ENCODE assay signal across 8 cellular contexts in the genomic region with DNA sequence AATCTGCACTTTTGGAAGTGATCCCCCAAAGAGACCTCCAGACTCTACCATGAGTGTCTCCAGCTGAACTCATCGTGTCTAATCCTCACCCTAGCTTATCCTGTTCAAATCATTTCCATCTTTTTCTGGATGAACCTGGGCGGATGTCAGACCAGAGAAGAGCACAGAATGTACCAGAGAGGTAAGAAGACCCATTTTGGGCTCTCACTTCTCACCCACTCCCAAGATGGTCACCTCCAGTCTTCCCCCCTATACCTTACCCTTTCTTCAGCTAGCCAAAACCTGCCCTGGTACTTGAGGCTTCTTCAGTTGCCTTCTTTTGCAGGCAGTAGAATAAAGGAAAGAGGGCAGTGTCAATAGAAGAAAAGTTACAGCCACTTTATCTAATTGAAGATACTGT. TPM values are rescaled to one million over a fixed set of nuclear protein-coding genes. Genes with fewer than 3 reads are reported as not detected.
DNase-seq lines count a peak whose midpoint lies in the region; ATAC-seq, FAIRE-seq and TF ChIP-seq lines count a peak whose summit lies in the region.

No MANE protein-coding gene starts in this region.

- H3K27ac ChIP-seq in A549: peak overlapping the region; percentile 92 to 93
- no peak overlapping the region for H3K27ac ChIP-seq in HUES64 (ENCODE audit: low read depth, low read length)
- H3K27ac ChIP-seq in muscle layer of duodenum (ENCODE audit: low read length): peak overlapping the region; percentile 100

- H3K4me2 ChIP-seq in A549: peak overlapping the region; percentile 80

- H3K36me3 ChIP-seq in HUES64 (ENCODE audit: insufficient read depth, low read length) (peaks cover 14% of the 10 kb centered on the region), muscle layer of duodenum (ENCODE audit: control insufficient read depth in 1 of 2, insufficient read depth in 2 of 2, low read length in 2 of 2) (peaks cover 8 to 22% of the 10 kb centered on the region in 2 donors)

- DNase-seq in A549 (ENCODE audit: low read depth in 1 of 2, low spot score in 1 of 2): no peak
- DNase-seq in cardiac fibroblast (ENCODE audit: low read depth in 2 of 2): no peak
- no peak for DNase-seq in NCI-H345 treated with DMSO at 0.1 percent for 48 hours (lab: John Stamatoyannopoulos, UW; ENCODE audit: unreplicated experiment)
- DNase-seq in GM19238 (ENCODE audit: insufficient read length, low spot score): no peak
- no peak for DNase-seq in GM13976 (ENCODE audit: low spot score)

- H3K4me1 ChIP-seq in A549: peaks cover 23% of the 10 kb centered on the region
- peaks cover 17% of the 10 kb centered on the region for H3K4me1 ChIP-seq in HUES64 (ENCODE audit: insufficient read depth, low read length)
- H3K4me1 ChIP-seq in muscle layer of duodenum (ENCODE audit: control insufficient read depth in 1 of 2, insufficient read depth in 2 of 2, low read length in 2 of 2): peaks cover 8 to 26% of the 10 kb centered on the region in 2 donors

- POLR2A ChIA-PET in A549 (lab: Yijun Ruan, JAX): interaction anchor here (1.2 to 2.0 kb wide), 3 partner anchors 27 to 53 kb away, joined by 3 to 10 read pairs (median 5); partner anchors contain the start of gene ZNF131

- in situ Hi-C loops in GM13976 (cut with MboI; ENCODE audit: low sequenced_read_pairs, unreplicated experiment): no loop called here

- TF ChIP-seq EP300 in A549 (IDR thresholded peaks at IDR 0.05): no peak

- ATAC-seq in A549: no peak
- ATAC-seq in GM18520 (IDR thresholded peaks at IDR 0.05; ENCODE audit: unreplicated experiment): no peak

- WGBS in A549 (ENCODE audit: missing lambda C conversion rate): 65% methylated on average over 2 of the region's 2 CpGs
- 88% methylated on average over 2 of the region's 2 CpGs for WGBS in HUES64

- CTCF ChIA-PET in A549 (lab: Yijun Ruan, JAX): interaction anchor here (0.6 to 5.7 kb wide), 8 partner anchors 11 to 232 kb away, joined by 3 to 62 read pairs (median 4); no protein-coding TSS in a partner anchor

- FAIRE-seq in A549 (lab: Jason Lieb, UNC): no peak

- no peak for TF ChIP-seq POLR2A in A549 (IDR thresholded peaks at IDR 0.05; ENCODE audit: low read length)

- no peak for TF ChIP-seq RAD21 in A549 (conservative IDR thresholded peaks at IDR 0.05 in 1 of 2, IDR thresholded peaks at IDR 0.05 in 1 of 2)

- TF ChIP-seq CTCF in A549 (IDR thresholded peaks at IDR 0.05) (no peak), cardiac fibroblast (IDR thresholded peaks at IDR 0.05; ENCODE audit: low read depth, low read length) (no peak), GM13976 (IDR thresholded peaks at IDR 0.05; ENCODE audit: borderline replicate concordance, control extremely low read depth, extremely low read depth, insufficient read depth, missing control alignments) (no peak)

- H3K4me3 ChIP-seq in A549 (peak overlapping the region; percentile 57), HUES64 (ENCODE audit: low read length) (peak overlapping the region; percentile 88; the same call in 1 of the 2 replicates), cardiac fibroblast (replicated peaks in 1 of 2; ENCODE audit: low read depth in 2 of 2, low read length in 2 of 2) (peak overlapping the region; percentile 85 to 86), muscle layer of duodenum (ENCODE audit: low read depth in 1 of 2, low read length in 2 of 2) (peak overlapping the region; percentile 88 to 96)

- H3K9ac ChIP-seq in HUES64 (ENCODE audit: low read depth, low read length): no peak overlapping the region; the same call in 1 of the 2 replicates

- H3K27me3 ChIP-seq in HUES64 (ENCODE audit: insufficient read depth, low read length) (no peaks in the 10 kb centered on the region), muscle layer of duodenum (ENCODE audit: low read depth, low read length) (no peaks in the 10 kb centered on the region)

- H3K9me3 ChIP-seq in A549 (no peaks in the 10 kb centered on the region), HUES64 (ENCODE audit: insufficient read depth, low read depth, low read length) (no peaks in the 10 kb centered on the region), muscle layer of duodenum (ENCODE audit: control insufficient read depth in 1 of 2, low read length in 2 of 2) (no peaks in the 10 kb centered on the region)

TF ChIP-seq in A549, 52 proteins besides CTCF, POLR2A, EP300 and RAD21:
- TF ChIP-seq FOSL2 (IDR thresholded peaks at IDR 0.05) (no peak), FOSL2 (CRISPR knock-in tag; IDR thresholded peaks at IDR 0.05) (no peak), EHMT2 (IDR thresholded peaks at IDR 0.05; ENCODE audit: low read depth) (no peak), HOXA7 (CRISPR knock-in tag; IDR thresholded peaks at IDR 0.05) (no peak), TP53 (CRISPR knock-in tag; IDR thresholded peaks at IDR 0.05) (no peak), PHF8 (IDR thresholded peaks at IDR 0.05; ENCODE audit: borderline replicate concordance, low read depth) (no peak)
- TF ChIP-seq, protein P1, sequence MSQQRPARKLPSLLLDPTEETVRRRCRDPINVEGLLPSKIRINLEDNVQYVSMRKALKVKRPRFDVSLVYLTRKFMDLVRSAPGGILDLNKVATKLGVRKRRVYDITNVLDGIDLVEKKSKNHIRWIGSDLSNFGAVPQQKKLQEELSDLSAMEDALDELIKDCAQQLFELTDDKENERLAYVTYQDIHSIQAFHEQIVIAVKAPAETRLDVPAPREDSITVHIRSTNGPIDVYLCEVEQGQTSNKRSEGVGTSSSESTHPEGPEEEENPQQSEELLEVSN (IDR thresholded peaks at IDR 0.05; ENCODE audit: borderline replicate concordance, low read depth): no peak

RNA-seq across cellular contexts. Expression of gene ANXA2R, which starts 27.9 kb away (rescaled TPM):
- polyA plus RNA-seq in A549 (2011; rRNA removed): 1.7 and 1.8 TPM in 2 replicates
- polyA plus RNA-seq in A549 (2012; cell fraction: cytosol; rRNA removed): 2.4 and 2.7 TPM in 2 replicates
- 3.3 and 3.7 TPM in 2 replicates for polyA plus RNA-seq in A549 (2012; cell fraction: nucleus; rRNA removed)
- polyA plus RNA-seq in A549 (2017; fragmentation: RNase III; extraction: RNeasy Plus Mini Kit Qiagen cat#74134 plus additional on column Dnase treatment): 1.7 to 2.1 TPM (median 2.1 TPM) in 3 replicates
- polyA minus RNA-seq in A549 (2011; rRNA and poly(A)+ RNA removed): 3.2 and 3.8 TPM in 2 replicates
- 0.15 TPM for polyA plus RNA-seq in HUES64 (2013, experiment 1 of 2)
- polyA plus RNA-seq in HUES64 (2013, experiment 2 of 2): not detected

RNA-seq across cellular contexts. Expression of gene ZNF131, which starts 52.7 kb away (rescaled TPM):
- polyA plus RNA-seq in A549 (2011; rRNA removed) (37.5 and 47.9 TPM in 2 replicates), A549 (2017; fragmentation: RNase III; extraction: RNeasy Plus Mini Kit Qiagen cat#74134 plus additional on column Dnase treatment) (21.7 to 25.3 TPM (median 22.6 TPM) in 3 replicates)
- polyA plus RNA-seq in A549 (2012; cell fraction: cytosol; rRNA removed): 11.8 and 13.2 TPM in 2 replicates
- 11.0 and 17.3 TPM in 2 replicates for polyA plus RNA-seq in A549 (2012; cell fraction: nucleus; rRNA removed)
- 26.5 and 30.3 TPM in 2 replicates for polyA minus RNA-seq in A549 (2011; rRNA and poly(A)+ RNA removed)
- polyA plus RNA-seq in HUES64 (2013, experiment 1 of 2): 30.4 TPM
- 31.8 TPM for polyA plus RNA-seq in HUES64 (2013, experiment 2 of 2)
